Comparison of ENCODE assay signal across 1 cellular context in the genomic region with DNA sequence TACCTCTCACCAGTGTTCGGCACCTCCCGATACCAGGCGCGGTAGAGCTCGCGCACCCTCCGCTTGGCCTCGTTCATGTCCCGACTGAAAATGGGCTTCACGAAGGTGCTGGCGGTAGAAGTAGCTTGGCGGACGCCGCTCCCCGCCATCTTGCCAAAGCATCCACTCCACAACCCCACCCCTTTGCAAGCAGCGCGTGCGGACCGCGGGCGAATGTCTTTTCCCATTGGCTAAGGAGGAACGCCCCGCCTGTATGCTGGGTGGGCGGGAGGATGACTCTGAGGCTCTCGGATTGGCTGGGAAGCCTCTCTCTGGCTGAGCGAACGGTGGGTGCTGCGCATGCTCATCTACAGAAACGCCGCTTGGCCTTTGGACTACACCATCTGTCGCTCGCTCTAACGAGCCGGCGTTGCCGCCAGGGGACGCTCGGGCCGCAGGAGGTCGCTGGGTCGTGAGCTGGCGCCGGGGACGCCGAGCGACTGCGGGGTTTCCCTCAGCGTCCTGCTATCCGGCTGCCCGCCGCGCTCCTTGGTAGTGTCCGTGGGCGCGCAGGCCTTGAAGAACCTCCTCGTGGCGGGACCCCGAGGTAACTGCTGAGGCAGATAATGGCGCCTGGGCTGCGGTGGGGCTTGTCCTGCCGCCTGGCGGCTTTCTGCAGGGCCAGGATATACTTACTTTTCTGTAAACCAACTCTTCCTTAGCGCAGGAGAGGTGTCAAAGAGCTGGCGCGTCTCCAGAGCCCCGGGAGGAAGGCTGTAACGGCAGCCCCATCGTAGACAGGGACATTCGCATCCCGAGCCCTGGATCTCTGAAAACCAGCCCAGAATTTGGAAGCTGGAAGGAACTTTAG.
TF ChIP-seq lines count a peak whose summit lies in the region.

A gene (minus strand): TSS at position 177 of the 850 bp plus-strand sequence. CDS start 28 bp downstream, at position 149.

TF ChIP-seq in GM12878, 131 proteins besides CTCF, POLR2A, EP300 and RAD21 (continued from another document and continues in another):
- TF ChIP-seq, protein P1, sequence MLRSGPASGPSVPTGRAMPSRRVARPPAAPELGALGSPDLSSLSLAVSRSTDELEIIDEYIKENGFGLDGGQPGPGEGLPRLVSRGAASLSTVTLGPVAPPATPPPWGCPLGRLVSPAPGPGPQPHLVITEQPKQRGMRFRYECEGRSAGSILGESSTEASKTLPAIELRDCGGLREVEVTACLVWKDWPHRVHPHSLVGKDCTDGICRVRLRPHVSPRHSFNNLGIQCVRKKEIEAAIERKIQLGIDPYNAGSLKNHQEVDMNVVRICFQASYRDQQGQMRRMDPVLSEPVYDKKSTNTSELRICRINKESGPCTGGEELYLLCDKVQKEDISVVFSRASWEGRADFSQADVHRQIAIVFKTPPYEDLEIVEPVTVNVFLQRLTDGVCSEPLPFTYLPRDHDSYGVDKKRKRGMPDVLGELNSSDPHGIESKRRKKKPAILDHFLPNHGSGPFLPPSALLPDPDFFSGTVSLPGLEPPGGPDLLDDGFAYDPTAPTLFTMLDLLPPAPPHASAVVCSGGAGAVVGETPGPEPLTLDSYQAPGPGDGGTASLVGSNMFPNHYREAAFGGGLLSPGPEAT (IDR thresholded peaks at IDR 0.05; ENCODE audit: low read depth): peak; percentile 49
- TF ChIP-seq SMAD5 (IDR thresholded peaks at IDR 0.05; ENCODE audit: low read depth) (peak; percentile 77; the same call in 1 of the 2 replicates), CREB1 (IDR thresholded peaks at IDR 0.05; ENCODE audit: low read depth) (peak; percentile 71), PAX5 (IDR thresholded peaks at IDR 0.05; ENCODE audit: borderline replicate concordance, low read depth, low read length) (peak; percentile 4; the same call in 1 of the 2 replicates), RFX5 (IDR thresholded peaks at IDR 0.05; ENCODE audit: low read depth, low read length) (peak; percentile 81), NRF1 (conservative IDR thresholded peaks at IDR 0.05; ENCODE audit: low read depth, low read length) (peak; percentile 98), POLR2AphosphoS2 (IDR thresholded peaks at IDR 0.05; ENCODE audit: low read depth, low read length) (peak; percentile 89), SUZ12 (IDR thresholded peaks at IDR 0.05; ENCODE audit: unreplicated experiment) (no peak), MTA3 (IDR thresholded peaks at IDR 0.05; ENCODE audit: borderline replicate concordance, low read length) (no peak), ASH2L (IDR thresholded peaks at IDR 0.05; ENCODE audit: borderline replicate concordance, low read depth) (no peak), SMC3 (IDR thresholded peaks at IDR 0.05; ENCODE audit: borderline replicate concordance, low read length) (peak; percentile 89), SP1 (IDR thresholded peaks at IDR 0.05; ENCODE audit: low read depth, low read length) (peak; percentile 91), EED (IDR thresholded peaks at IDR 0.05; ENCODE audit: low read depth) (no peak), IRF4 (IDR thresholded peaks at IDR 0.05; ENCODE audit: low read depth, low read length) (no peak), JUND (IDR thresholded peaks at IDR 0.05; ENCODE audit: low read depth, low read length) (peak; percentile 48; the same call in 1 of the 2 replicates), SIX5 (IDR thresholded peaks at IDR 0.05; ENCODE audit: low read depth, low read length, severe bottlenecking) (no peak), CHD4 (IDR thresholded peaks at IDR 0.05) (no peak), SMAD1 (IDR thresholded peaks at IDR 0.05; ENCODE audit: low read depth, partially characterized antibody) (no peak), HDGF (IDR thresholded peaks at IDR 0.05) (peak; percentile 98), SRF (IDR thresholded peaks at IDR 0.05; ENCODE audit: low read depth in 2 of 2, low read length in 2 of 2) (no peak), BRCA1 (IDR thresholded peaks at IDR 0.05; ENCODE audit: low read depth, low read length) (no peak), SREBF1 (IDR thresholded peaks at IDR 0.05; ENCODE audit: low read length) (no peak), YBX1 (IDR thresholded peaks at IDR 0.05) (no peak)
- TF ChIP-seq, protein P2, sequence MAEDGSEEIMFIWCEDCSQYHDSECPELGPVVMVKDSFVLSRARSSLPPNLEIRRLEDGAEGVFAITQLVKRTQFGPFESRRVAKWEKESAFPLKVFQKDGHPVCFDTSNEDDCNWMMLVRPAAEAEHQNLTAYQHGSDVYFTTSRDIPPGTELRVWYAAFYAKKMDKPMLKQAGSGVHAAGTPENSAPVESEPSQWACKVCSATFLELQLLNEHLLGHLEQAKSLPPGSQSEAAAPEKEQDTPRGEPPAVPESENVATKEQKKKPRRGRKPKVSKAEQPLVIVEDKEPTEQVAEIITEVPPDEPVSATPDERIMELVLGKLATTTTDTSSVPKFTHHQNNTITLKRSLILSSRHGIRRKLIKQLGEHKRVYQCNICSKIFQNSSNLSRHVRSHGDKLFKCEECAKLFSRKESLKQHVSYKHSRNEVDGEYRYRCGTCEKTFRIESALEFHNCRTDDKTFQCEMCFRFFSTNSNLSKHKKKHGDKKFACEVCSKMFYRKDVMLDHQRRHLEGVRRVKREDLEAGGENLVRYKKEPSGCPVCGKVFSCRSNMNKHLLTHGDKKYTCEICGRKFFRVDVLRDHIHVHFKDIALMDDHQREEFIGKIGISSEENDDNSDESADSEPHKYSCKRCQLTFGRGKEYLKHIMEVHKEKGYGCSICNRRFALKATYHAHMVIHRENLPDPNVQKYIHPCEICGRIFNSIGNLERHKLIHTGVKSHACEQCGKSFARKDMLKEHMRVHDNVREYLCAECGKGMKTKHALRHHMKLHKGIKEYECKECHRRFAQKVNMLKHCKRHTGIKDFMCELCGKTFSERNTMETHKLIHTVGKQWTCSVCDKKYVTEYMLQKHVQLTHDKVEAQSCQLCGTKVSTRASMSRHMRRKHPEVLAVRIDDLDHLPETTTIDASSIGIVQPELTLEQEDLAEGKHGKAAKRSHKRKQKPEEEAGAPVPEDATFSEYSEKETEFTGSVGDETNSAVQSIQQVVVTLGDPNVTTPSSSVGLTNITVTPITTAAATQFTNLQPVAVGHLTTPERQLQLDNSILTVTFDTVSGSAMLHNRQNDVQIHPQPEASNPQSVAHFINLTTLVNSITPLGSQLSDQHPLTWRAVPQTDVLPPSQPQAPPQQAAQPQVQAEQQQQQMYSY (CRISPR knock-in tag; IDR thresholded peaks at IDR 0.05): no peak
- TF ChIP-seq, protein P3, sequence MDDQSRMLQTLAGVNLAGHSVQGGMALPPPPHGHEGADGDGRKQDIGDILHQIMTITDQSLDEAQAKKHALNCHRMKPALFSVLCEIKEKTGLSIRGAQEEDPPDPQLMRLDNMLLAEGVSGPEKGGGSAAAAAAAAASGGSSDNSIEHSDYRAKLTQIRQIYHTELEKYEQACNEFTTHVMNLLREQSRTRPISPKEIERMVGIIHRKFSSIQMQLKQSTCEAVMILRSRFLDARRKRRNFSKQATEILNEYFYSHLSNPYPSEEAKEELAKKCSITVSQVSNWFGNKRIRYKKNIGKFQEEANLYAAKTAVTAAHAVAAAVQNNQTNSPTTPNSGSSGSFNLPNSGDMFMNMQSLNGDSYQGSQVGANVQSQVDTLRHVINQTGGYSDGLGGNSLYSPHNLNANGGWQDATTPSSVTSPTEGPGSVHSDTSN (IDR thresholded peaks at IDR 0.05; ENCODE audit: insufficient replicate concordance, low read depth, low read length): peak; percentile 53
- TF ChIP-seq, protein P4, sequence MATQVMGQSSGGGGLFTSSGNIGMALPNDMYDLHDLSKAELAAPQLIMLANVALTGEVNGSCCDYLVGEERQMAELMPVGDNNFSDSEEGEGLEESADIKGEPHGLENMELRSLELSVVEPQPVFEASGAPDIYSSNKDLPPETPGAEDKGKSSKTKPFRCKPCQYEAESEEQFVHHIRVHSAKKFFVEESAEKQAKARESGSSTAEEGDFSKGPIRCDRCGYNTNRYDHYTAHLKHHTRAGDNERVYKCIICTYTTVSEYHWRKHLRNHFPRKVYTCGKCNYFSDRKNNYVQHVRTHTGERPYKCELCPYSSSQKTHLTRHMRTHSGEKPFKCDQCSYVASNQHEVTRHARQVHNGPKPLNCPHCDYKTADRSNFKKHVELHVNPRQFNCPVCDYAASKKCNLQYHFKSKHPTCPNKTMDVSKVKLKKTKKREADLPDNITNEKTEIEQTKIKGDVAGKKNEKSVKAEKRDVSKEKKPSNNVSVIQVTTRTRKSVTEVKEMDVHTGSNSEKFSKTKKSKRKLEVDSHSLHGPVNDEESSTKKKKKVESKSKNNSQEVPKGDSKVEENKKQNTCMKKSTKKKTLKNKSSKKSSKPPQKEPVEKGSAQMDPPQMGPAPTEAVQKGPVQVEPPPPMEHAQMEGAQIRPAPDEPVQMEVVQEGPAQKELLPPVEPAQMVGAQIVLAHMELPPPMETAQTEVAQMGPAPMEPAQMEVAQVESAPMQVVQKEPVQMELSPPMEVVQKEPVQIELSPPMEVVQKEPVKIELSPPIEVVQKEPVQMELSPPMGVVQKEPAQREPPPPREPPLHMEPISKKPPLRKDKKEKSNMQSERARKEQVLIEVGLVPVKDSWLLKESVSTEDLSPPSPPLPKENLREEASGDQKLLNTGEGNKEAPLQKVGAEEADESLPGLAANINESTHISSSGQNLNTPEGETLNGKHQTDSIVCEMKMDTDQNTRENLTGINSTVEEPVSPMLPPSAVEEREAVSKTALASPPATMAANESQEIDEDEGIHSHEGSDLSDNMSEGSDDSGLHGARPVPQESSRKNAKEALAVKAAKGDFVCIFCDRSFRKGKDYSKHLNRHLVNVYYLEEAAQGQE (IDR thresholded peaks at IDR 0.05; ENCODE audit: low read depth, low read length): no peak
- TF ChIP-seq, protein P5, sequence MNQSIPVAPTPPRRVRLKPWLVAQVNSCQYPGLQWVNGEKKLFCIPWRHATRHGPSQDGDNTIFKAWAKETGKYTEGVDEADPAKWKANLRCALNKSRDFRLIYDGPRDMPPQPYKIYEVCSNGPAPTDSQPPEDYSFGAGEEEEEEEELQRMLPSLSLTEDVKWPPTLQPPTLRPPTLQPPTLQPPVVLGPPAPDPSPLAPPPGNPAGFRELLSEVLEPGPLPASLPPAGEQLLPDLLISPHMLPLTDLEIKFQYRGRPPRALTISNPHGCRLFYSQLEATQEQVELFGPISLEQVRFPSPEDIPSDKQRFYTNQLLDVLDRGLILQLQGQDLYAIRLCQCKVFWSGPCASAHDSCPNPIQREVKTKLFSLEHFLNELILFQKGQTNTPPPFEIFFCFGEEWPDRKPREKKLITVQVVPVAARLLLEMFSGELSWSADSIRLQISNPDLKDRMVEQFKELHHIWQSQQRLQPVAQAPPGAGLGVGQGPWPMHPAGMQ (IDR thresholded peaks at IDR 0.05; ENCODE audit: borderline replicate concordance): no peak
- TF ChIP-seq, protein P6, sequence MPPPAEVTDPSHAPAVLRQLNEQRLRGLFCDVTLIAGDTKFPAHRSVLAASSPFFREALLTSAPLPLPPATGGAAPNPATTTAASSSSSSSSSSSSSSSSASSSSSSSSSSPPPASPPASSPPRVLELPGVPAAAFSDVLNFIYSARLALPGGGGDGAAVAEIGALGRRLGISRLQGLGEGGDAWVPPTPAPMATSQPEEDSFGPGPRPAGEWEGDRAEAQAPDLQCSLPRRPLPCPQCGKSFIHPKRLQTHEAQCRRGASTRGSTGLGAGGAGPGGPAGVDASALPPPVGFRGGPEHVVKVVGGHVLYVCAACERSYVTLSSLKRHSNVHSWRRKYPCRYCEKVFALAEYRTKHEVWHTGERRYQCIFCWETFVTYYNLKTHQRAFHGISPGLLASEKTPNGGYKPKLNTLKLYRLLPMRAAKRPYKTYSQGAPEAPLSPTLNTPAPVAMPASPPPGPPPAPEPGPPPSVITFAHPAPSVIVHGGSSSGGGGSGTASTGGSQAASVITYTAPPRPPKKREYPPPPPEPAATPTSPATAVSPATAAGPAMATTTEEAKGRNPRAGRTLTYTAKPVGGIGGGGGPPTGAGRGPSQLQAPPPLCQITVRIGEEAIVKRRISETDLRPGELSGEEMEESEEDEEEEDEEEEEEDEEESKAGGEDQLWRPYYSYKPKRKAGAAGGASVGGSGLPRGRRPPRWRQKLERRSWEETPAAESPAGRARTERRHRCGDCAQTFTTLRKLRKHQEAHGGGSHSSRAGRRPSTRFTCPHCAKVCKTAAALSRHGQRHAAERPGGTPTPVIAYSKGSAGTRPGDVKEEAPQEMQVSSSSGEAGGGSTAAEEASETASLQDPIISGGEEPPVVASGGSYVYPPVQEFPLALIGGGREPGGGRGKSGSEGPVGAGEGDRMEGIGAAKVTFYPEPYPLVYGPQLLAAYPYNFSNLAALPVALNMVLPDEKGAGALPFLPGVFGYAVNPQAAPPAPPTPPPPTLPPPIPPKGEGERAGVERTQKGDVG (CRISPR knock-in tag; IDR thresholded peaks at IDR 0.05): no peak
- TF ChIP-seq, protein P7, sequence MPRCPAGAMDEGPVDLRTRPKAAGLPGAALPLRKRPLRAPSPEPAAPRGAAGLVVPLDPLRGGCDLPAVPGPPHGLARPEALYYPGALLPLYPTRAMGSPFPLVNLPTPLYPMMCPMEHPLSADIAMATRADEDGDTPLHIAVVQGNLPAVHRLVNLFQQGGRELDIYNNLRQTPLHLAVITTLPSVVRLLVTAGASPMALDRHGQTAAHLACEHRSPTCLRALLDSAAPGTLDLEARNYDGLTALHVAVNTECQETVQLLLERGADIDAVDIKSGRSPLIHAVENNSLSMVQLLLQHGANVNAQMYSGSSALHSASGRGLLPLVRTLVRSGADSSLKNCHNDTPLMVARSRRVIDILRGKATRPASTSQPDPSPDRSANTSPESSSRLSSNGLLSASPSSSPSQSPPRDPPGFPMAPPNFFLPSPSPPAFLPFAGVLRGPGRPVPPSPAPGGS (IDR thresholded peaks at IDR 0.05; ENCODE audit: borderline replicate concordance, insufficient read depth, low read depth, low read length, poor library complexity, severe bottlenecking): peak; percentile 57
- TF ChIP-seq, protein P8, sequence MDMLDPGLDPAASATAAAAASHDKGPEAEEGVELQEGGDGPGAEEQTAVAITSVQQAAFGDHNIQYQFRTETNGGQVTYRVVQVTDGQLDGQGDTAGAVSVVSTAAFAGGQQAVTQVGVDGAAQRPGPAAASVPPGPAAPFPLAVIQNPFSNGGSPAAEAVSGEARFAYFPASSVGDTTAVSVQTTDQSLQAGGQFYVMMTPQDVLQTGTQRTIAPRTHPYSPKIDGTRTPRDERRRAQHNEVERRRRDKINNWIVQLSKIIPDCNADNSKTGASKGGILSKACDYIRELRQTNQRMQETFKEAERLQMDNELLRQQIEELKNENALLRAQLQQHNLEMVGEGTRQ (IDR thresholded peaks at IDR 0.05; ENCODE audit: borderline replicate concordance, low read depth, low read length): no peak
- TF ChIP-seq, protein P9, sequence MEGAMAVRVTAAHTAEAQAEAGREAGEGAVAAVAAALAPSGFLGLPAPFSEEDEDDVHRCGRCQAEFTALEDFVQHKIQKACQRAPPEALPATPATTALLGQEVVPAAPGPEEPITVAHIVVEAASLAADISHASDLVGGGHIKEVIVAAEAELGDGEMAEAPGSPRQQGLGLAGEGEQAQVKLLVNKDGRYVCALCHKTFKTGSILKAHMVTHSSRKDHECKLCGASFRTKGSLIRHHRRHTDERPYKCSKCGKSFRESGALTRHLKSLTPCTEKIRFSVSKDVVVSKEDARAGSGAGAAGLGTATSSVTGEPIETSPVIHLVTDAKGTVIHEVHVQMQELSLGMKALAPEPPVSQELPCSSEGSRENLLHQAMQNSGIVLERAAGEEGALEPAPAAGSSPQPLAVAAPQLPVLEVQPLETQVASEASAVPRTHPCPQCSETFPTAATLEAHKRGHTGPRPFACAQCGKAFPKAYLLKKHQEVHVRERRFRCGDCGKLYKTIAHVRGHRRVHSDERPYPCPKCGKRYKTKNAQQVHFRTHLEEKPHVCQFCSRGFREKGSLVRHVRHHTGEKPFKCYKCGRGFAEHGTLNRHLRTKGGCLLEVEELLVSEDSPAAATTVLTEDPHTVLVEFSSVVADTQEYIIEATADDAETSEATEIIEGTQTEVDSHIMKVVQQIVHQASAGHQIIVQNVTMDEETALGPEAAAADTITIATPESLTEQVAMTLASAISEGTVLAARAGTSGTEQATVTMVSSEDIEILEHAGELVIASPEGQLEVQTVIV (IDR thresholded peaks at IDR 0.05; ENCODE audit: borderline replicate concordance, partially characterized antibody): no peak
